Comparison of ENCODE assay signal across 21 cellular contexts in the genomic region with DNA sequence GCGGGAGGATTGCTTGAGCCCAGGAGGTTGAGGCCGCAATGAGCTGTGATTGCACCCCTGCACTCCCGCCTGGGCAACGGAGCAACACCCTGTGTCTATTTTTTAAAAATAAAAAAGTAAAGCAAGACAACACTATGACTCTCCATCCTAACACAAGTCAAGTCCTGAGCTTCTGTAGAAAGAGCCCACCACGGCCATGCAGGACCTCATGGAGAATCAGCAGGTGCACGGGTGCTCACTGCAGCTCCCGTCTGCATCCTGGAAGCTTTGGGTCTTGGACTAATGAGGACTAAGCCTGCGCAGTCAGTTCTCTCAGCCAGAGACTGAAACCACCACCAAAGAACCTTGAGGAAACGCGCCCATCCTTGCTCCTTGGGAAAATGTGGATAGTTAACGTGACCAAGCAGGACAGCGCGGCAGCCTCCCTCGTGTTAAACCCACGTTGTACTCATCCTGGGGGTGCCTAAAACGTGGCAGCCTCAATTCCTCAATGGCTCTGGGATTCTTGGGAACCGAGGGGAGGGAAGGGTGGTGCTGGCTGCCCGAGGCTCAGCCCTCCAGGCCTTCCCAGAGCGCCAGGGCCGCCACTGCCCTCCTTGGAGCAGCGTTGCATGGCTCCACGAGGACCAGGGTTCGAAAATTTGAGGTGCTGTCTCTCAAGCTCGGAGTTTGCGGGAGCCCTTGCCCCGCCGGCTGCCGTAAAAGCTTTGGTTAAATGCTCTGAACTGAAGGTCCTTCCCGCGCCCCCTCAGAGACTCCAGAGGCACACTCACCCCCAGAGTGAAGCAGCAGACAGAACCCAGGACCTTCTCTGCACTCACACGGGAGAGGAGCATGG. TPM values are rescaled to one million over a fixed set of nuclear protein-coding genes. Genes with fewer than 3 reads are reported as not detected.
"Had no signal": no experiment of that assay in that cellular context is flagged by ENCODE, and none has a peak within 500 bp of the region (broad histone marks: within the 10 kb centered on the region; RNA-seq: fewer than 3 reads in every experiment).

No MANE protein-coding gene starts in this region.

- H3K27ac ChIP-seq: adrenal gland, ascending aorta, KMS-11, Peyer's patch, RWPE1 had no signal

- H3K27me3 ChIP-seq: adrenal gland, ascending aorta, body of pancreas, Peyer's patch had no signal

- DNase-seq: activated CD4-positive, alpha-beta T cell treated with anti-CD3 and anti-CD28 coated beads for 4 hours; activated CD8-positive, alpha-beta memory T cell treated with anti-CD3 and anti-CD28 coated beads, Interleukin-2, amount 50 U/mL, for 48 hours; activated CD8-positive, alpha-beta T cell treated with anti-CD3 and anti-CD28 coated beads for 36 hours; activated naive CD4-positive, alpha-beta T cell treated with anti-CD3 and anti-CD28 coated beads, Interleukin-2, amount 50 U/mL, for 16 hours; activated naive CD8-positive, alpha-beta T cell treated with anti-CD3 and anti-CD28 coated beads, Interleukin-2, amount 10 ng/mL, durations not matched to agents 7 days and 5 days; activated T-cell treated with anti-CD3 and anti-CD28 coated beads, Interleukin-2, amount 50 U/mL, for 1 hour; adrenal gland; body of pancreas; NCI-H1092 treated with DMSO at 0.1 percent for 48 hours; NCI-H1436; NCI-H187; NCI-H2081; NCI-H510A treated with DMSO at 0.1 percent for 48 hours; NCI-H69; Peyer's patch; SHP77 had no signal

- H3K4me1 ChIP-seq: adrenal gland, ascending aorta had no signal

- H3K4me3 ChIP-seq: adrenal gland, ascending aorta, body of pancreas, Peyer's patch had no signal

- ATAC-seq: activated CD4-positive, CD25-positive, alpha-beta regulatory T cell treated with anti-CD3 and anti-CD28 coated beads, Interleukin-2, amount 50 U/mL, for 24 hours; activated CD8-positive, alpha-beta T cell treated with anti-CD3 and anti-CD28 coated beads for 36 hours; body of pancreas had no signal

- H3K9me3 ChIP-seq: adrenal gland, ascending aorta, body of pancreas, Peyer's patch had no signal

- H3K9ac ChIP-seq: KMS-11 had no signal

- H3K4me2 ChIP-seq: KMS-11 had no signal

- H3K36me3 ChIP-seq: adrenal gland, ascending aorta, Peyer's patch had no signal

RNA-seq across cellular contexts. Expression of gene DLL1, which starts 29.0 kb away (rescaled TPM):
- total RNA-seq: HepG2 had no signal
- polyA plus RNA-seq: HepG2 had no signal
